Comparison of ENCODE assay signal across 27 cellular contexts in the genomic region with DNA sequence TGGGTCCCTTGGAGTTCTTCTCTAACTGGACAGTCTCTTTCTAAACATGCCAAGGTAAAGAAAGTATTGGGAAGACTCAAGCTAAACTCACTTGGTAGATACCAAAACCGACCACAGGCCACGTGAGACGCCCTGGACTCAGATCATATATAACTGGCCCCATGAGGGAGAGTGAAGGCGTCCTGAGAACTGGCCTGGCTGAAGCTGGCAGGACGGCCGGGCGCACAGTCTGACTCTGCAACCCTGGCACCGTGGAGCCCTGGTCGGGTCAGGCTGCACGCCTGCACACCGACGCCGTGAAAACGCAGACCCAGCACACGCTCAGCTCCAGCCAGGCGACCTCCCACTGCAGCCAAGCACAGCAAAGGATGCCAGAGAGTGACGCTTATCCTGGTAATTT.
"Had no signal": no experiment of that assay in that cellular context is flagged by ENCODE, and none has a peak within 500 bp of the region (broad histone marks: within the 10 kb centered on the region; RNA-seq: fewer than 3 reads in every experiment).

No MANE protein-coding gene starts in this region.

- DNase-seq: cortex of kidney; dorsolateral prefrontal cortex; effector CD8-positive, alpha-beta T cell; endodermal cell; foreskin keratinocyte; glutamatergic neuron; heart right ventricle; hippocampal formation; immature natural killer cell; mammary epithelial cell; naive thymus-derived CD8-positive, alpha-beta T cell; nephron progenitor cell; occipital lobe; pancreas; right cardiac atrium; sigmoid colon; stimulated activated CD4-positive, alpha-beta T cell treated with anti-CD3 and anti-CD28 coated beads, Interleukin-2, amount 100 ng/mL, for 24 hours; stimulated activated CD4-positive, alpha-beta T cell treated with anti-CD3 and anti-CD28 coated beads, Interleukin-4, amount 100 ng/mL, for 24 hours; stimulated activated naive CD4-positive, alpha-beta T cell treated with Interleukin-2 at 50 U/mL for 16 hours; stomach; tibial artery had no signal

- H3K27me3 ChIP-seq: cardiac muscle cell, foreskin keratinocyte had no signal

- H3K36me3 ChIP-seq: cardiac muscle cell, gastroesophageal sphincter, heart right ventricle, pancreas, sigmoid colon, stomach, tibial artery had no signal

- ATAC-seq: esophagus mucosa; foreskin keratinocyte; gastroesophageal sphincter; heart right ventricle; naive thymus-derived CD8-positive, alpha-beta T cell; pancreas; right cardiac atrium; stimulated activated effector memory CD8-positive, alpha-beta T cell treated with anti-CD3 and anti-CD28 coated beads, Interleukin-12 subunit alpha, Interleukin-12 subunit beta, amount 100 ng/mL, for 72 hours had no signal

- H3K27ac ChIP-seq: cardiac muscle cell, dorsolateral prefrontal cortex, epithelial cell of prostate, foreskin keratinocyte, gastroesophageal sphincter, heart right ventricle, pancreas, sigmoid colon, stomach, tibial artery had no signal

- H3K9me3 ChIP-seq: pancreas, sigmoid colon, tibial artery had no signal

- H3K4me3 Mint-ChIP-seq: endodermal cell; immature natural killer cell; naive thymus-derived CD8-positive, alpha-beta T cell; nephron progenitor cell; stimulated activated effector memory CD8-positive, alpha-beta T cell treated with anti-CD3 and anti-CD28 coated beads, Interleukin-12 subunit alpha, Interleukin-12 subunit beta, amount 100 ng/mL, for 72 hours; type B pancreatic cell had no signal

- H3K4me1 ChIP-seq: foreskin keratinocyte, heart right ventricle, pancreas, stomach, tibial artery had no signal

- H3K36me3 Mint-ChIP-seq: immature natural killer cell; naive thymus-derived CD8-positive, alpha-beta T cell; stimulated activated effector memory CD8-positive, alpha-beta T cell treated with anti-CD3 and anti-CD28 coated beads, Interleukin-12 subunit alpha, Interleukin-12 subunit beta, amount 100 ng/mL, for 72 hours; type B pancreatic cell had no signal

- H3K4me3 ChIP-seq: cardiac muscle cell, dorsolateral prefrontal cortex, gastroesophageal sphincter, heart right ventricle, pancreas, sigmoid colon, stomach, tibial artery had no signal

- H3K9me3 Mint-ChIP-seq: endodermal cell, immature natural killer cell, nephron progenitor cell, type B pancreatic cell had no signal

- H3K4me1 Mint-ChIP-seq: endodermal cell; immature natural killer cell; naive thymus-derived CD8-positive, alpha-beta T cell; stimulated activated effector memory CD8-positive, alpha-beta T cell treated with anti-CD3 and anti-CD28 coated beads, Interleukin-12 subunit alpha, Interleukin-12 subunit beta, amount 100 ng/mL, for 72 hours had no signal

- H3K27ac Mint-ChIP-seq: endodermal cell; immature natural killer cell; nephron progenitor cell; stimulated activated effector memory CD8-positive, alpha-beta T cell treated with anti-CD3 and anti-CD28 coated beads, Interleukin-12 subunit alpha, Interleukin-12 subunit beta, amount 100 ng/mL, for 72 hours; type B pancreatic cell had no signal
